15 cellular contexts compared by ENCODE assay signal in the genomic region with DNA sequence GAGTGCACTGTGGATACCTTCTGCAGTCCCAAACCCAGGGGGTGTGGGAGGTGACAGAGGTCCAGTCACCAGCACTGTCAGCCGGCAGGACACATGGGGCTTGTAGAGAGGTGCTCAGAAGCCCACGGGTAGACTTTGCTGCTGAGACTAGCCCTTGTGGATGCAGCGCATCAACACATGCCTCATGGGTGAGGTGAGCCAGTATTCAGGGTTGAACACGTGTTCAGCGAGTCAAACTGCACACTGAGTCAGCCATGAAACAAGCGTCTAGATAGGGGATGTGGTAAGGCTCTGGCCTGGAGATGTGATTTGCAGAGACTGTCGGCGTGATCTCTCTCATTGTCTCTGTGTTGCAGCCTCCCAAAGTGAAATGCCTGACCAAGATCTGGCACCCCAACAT. TPM values are rescaled to one million over a fixed set of nuclear protein-coding genes. Genes with fewer than 3 reads are reported as not detected.
DNase-seq lines count a peak whose midpoint lies in the region; ATAC-seq, FAIRE-seq and TF ChIP-seq lines count a peak whose summit lies in the region.
"Had no signal": no experiment of that assay in that cellular context is flagged by ENCODE, and none has a peak within 500 bp of the region (broad histone marks: within the 10 kb centered on the region; RNA-seq: fewer than 3 reads in every experiment).

No MANE protein-coding gene starts in this region.

- H4K20me1 ChIP-seq in IMR-90 (ENCODE audit: insufficient read depth, low read length): no peaks in the 10 kb centered on the region; the same call in 1 of the 2 replicates

- H3K27me3 ChIP-seq in IMR-90 (ENCODE audit: control insufficient read depth, insufficient read depth, low read length): no peaks in the 10 kb centered on the region

- no peak overlapping the region for H4K5ac ChIP-seq in IMR-90 (ENCODE audit: low read depth, low read length)

- peak; percentile 64 for ATAC-seq in IMR-90 (ENCODE audit: low read depth)
- peak; percentile 93 for ATAC-seq in activated CD8-positive, alpha-beta T cell treated with anti-CD3 and anti-CD28 coated beads for 36 hours
- no peak for ATAC-seq in GM21576 (IDR thresholded peaks at IDR 0.05; ENCODE audit: unreplicated experiment)
- ATAC-seq: left lobe of liver had no signal

- H2BK5ac ChIP-seq in IMR-90 (ENCODE audit: low read depth, low read length, poor library complexity, severe bottlenecking): peak overlapping the region; percentile 38

- H3K23ac ChIP-seq in IMR-90 (ENCODE audit: low read depth, low read length): 0 out of 2 replicates have a peak overlapping the region, but pooled peaks have one; percentile 0

- no TSS peak for BruUV-seq in IMR-90 (replicated peaks; lab: Mats Ljungman, UMichigan)

- CTCF ChIA-PET in IMR-90 (lab: Yijun Ruan, JAX): no interaction called here
- CTCF ChIA-PET in activated CD8-positive, alpha-beta T cell treated with anti-CD3 and anti-CD28 coated beads for 36 hours (lab: Charles Lee): no interaction called here

- H3K56ac ChIP-seq in IMR-90 (ENCODE audit: extremely low read depth, insufficient read depth, low read length): no peak overlapping the region

- no peak overlapping the region for H3K18ac ChIP-seq in IMR-90 (ENCODE audit: low read depth, low read length)

- no peak for FAIRE-seq in GM12892 (lab: Jason Lieb, UNC)
- FAIRE-seq: endothelial cell of umbilical vein had no signal

- peaks cover 30% of the 10 kb centered on the region for H3K4me1 Mint-ChIP-seq in activated CD8-positive, alpha-beta T cell treated with anti-CD3 and anti-CD28 coated beads for 36 hours (ENCODE audit: low read depth)

- H3K9me1 ChIP-seq in IMR-90 (ENCODE audit: insufficient read depth, low read length): peaks cover 35% of the 10 kb centered on the region

- no peaks in the 10 kb centered on the region for H3K27me3 Mint-ChIP-seq in activated CD8-positive, alpha-beta T cell treated with anti-CD3 and anti-CD28 coated beads for 36 hours

- 71% methylated on average over 3 of the region's 8 CpGs; no CpG with 5 or more reads in 1 of the 2 experiments for WGBS in IMR-90 (ENCODE audit: extremely low coverage in 2 of 2, insufficient read length in 1 of 2), 2 experiments

- TF ChIP-seq POLR2A in IMR-90 (IDR thresholded peaks at IDR 0.05; ENCODE audit: low read depth, low read length) (no peak), GM12892 (IDR thresholded peaks at IDR 0.05; ENCODE audit: low read depth, low read length) (no peak)

- H4K8ac ChIP-seq in IMR-90 (ENCODE audit: low read depth in 2 of 2, low read length in 2 of 2): no peak overlapping the region

- no peak overlapping the region for H3K4me2 ChIP-seq in IMR-90 (ENCODE audit: low read depth, low read length)

- no peak overlapping the region for H4K91ac ChIP-seq in IMR-90 (ENCODE audit: insufficient read depth, low read depth, low read length)

- no peak overlapping the region for H2BK120ac ChIP-seq in IMR-90 (ENCODE audit: low read depth, low read length)

- H2AK9ac ChIP-seq in IMR-90 (replicated peaks; ENCODE audit: low read depth, low read length, poor library complexity): no peak overlapping the region

- POLR2A ChIA-PET in IMR-90 (lab: Charles Lee; ENCODE audit: unreplicated experiment): no interaction called here
- POLR2A ChIA-PET in activated CD8-positive, alpha-beta T cell treated with anti-CD3 and anti-CD28 coated beads for 36 hours (lab: Charles Lee): no interaction called here

- H3K9ac ChIP-seq in IMR-90 (ENCODE audit: low read depth, low read length): no peak overlapping the region

- H3K4ac ChIP-seq in IMR-90 (ENCODE audit: low read depth, low read length): peak overlapping the region; percentile 58; the same call in 1 of the 2 replicates

- H3K36me3 Mint-ChIP-seq in activated CD8-positive, alpha-beta T cell treated with anti-CD3 and anti-CD28 coated beads for 36 hours (ENCODE audit: low read depth): peaks cover 36% of the 10 kb centered on the region

- peak overlapping the region; percentile 1 for H3K4me3 Mint-ChIP-seq in activated CD8-positive, alpha-beta T cell treated with anti-CD3 and anti-CD28 coated beads for 36 hours

- H3K14ac ChIP-seq in IMR-90 (replicated peaks; ENCODE audit: low read depth, low read length): no peak overlapping the region

- peaks cover 12% of the 10 kb centered on the region for H3K4me1 ChIP-seq in IMR-90 (ENCODE audit: control insufficient read depth, insufficient read depth, low read length)

- dilution Hi-C loops in IMR-90 (cut with HindIII; ENCODE audit: low sequenced_read_pairs, unreplicated experiment): no loop called here

- 0 out of 2 replicates have a peak, but pooled peaks have one; percentile 4 for TF ChIP-seq CTCF in IMR-90 (conservative IDR thresholded peaks at IDR 0.05; ENCODE audit: low read depth, low read length)
- no peak for TF ChIP-seq CTCF in activated CD8-positive, alpha-beta T cell treated with anti-CD3 and anti-CD28 coated beads for 36 hours (IDR thresholded peaks at IDR 0.05)
- TF ChIP-seq CTCF in fibroblast of pulmonary artery (IDR thresholded peaks at IDR 0.05; ENCODE audit: low read length, missing control alignments): no peak

- peaks cover 15 to 55% of the 10 kb centered on the region in 2 experiments; a peak in 3 of 4 replicates for H3K79me1 ChIP-seq in IMR-90 (ENCODE audit: low read depth in 1 of 2, low read length in 2 of 2)

- DNase-seq in IMR-90 (peak; percentile 89), fibroblast of pulmonary artery (ENCODE audit: low read depth) (peak; percentile 30), GM12892 (ENCODE audit: insufficient read length) (no peak), DMS153 treated with DMSO at 0.1 percent for 48 hours (lab: John Stamatoyannopoulos, UW; ENCODE audit: unreplicated experiment) (no peak)
- peak; percentile 73 for DNase-seq in activated CD8-positive, alpha-beta T cell treated with anti-CD3 and anti-CD28 coated beads for 36 hours
- peak; percentile 15 to 66 (median 31) for DNase-seq in stimulated activated CD4-positive, alpha-beta T cell treated with anti-CD3 and anti-CD28 coated beads, TNF-alpha, amount 100 ng/mL, for 48 hours (ENCODE audit: low read depth in 3 of 3)
- no peak for DNase-seq in effector CD4-positive, alpha-beta T cell
- DNase-seq: DMS153; NCI-H2227 treated with DMSO at 0.1 percent for 48 hours; psoas muscle; stimulated activated naive CD4-positive, alpha-beta T cell treated with Interleukin-2 at 50 U/mL for 16 hours had no signal

- peak overlapping the region; percentile 7; the same call in 1 of the 2 replicates for H2AK5ac ChIP-seq in IMR-90 (ENCODE audit: low read depth, low read length)

- H3K4me3 ChIP-seq in IMR-90 (ENCODE audit: insufficient read depth, low read depth, low read length): no peak overlapping the region
- H3K4me3 ChIP-seq in fibroblast of pulmonary artery (replicated peaks; ENCODE audit: low read depth, low read length): no peak overlapping the region
- H3K4me3 ChIP-seq: psoas muscle, SK-N-MC had no signal

- H3K27ac ChIP-seq in IMR-90 (ENCODE audit: insufficient read depth, low read length): no peak overlapping the region
- H3K27ac ChIP-seq: psoas muscle, SK-N-MC had no signal

- peak; percentile 8; the same call in 1 of the 2 replicates for TF ChIP-seq RAD21 in IMR-90 (IDR thresholded peaks at IDR 0.05; ENCODE audit: low read length)

- H2AFZ ChIP-seq in IMR-90 (replicated peaks; ENCODE audit: low read length, poor library complexity): peak overlapping the region; percentile 52

- H3K9me3 ChIP-seq in IMR-90 (ENCODE audit: control insufficient read depth, insufficient read depth, low read length): no peaks in the 10 kb centered on the region
- H3K9me3 ChIP-seq: psoas muscle had no signal

- in situ Hi-C loops in IMR-90 (cut with MboI; ENCODE audit: low sequenced_read_pairs): no loop called here

- H2BK20ac ChIP-seq in IMR-90 (ENCODE audit: low read depth, low read length): no peak overlapping the region

- H3K9me3 Mint-ChIP-seq in activated CD8-positive, alpha-beta T cell treated with anti-CD3 and anti-CD28 coated beads for 36 hours: no peaks in the 10 kb centered on the region

- peak overlapping the region; percentile 63 for H3K27ac Mint-ChIP-seq in activated CD8-positive, alpha-beta T cell treated with anti-CD3 and anti-CD28 coated beads for 36 hours

- intact Hi-C loops in IMR-90 (cut with micrococcal nuclease): no loop called here
- intact Hi-C loops in activated CD8-positive, alpha-beta T cell treated with anti-CD3 and anti-CD28 coated beads for 36 hours (cut with micrococcal nuclease): no loop called here

- peaks cover 16% of the 10 kb centered on the region for H3K36me3 ChIP-seq in IMR-90 (ENCODE audit: control insufficient read depth, insufficient read depth, low read length)

- no peak overlapping the region for H2BK15ac ChIP-seq in IMR-90 (ENCODE audit: low read depth, low read length)

TF ChIP-seq in IMR-90, 13 proteins besides CTCF, POLR2A, EP300 and RAD21 (continues in another document):
- TF ChIP-seq BHLHE40 (IDR thresholded peaks at IDR 0.05; ENCODE audit: low read depth, low read length): peak; percentile 58; the same call in 1 of the 2 replicates
- TF ChIP-seq MXI1 (IDR thresholded peaks at IDR 0.05; ENCODE audit: borderline replicate concordance, low read depth, low read length): peak; percentile 76; the same call in 1 of the 2 replicates
- TF ChIP-seq, protein P1, sequence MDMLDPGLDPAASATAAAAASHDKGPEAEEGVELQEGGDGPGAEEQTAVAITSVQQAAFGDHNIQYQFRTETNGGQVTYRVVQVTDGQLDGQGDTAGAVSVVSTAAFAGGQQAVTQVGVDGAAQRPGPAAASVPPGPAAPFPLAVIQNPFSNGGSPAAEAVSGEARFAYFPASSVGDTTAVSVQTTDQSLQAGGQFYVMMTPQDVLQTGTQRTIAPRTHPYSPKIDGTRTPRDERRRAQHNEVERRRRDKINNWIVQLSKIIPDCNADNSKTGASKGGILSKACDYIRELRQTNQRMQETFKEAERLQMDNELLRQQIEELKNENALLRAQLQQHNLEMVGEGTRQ (IDR thresholded peaks at IDR 0.05; ENCODE audit: low read depth, low read length): peak; percentile 75
- TF ChIP-seq NFE2L2 (IDR thresholded peaks at IDR 0.05; ENCODE audit: low read depth, low read length): no peak
- no peak for TF ChIP-seq SMC3 (IDR thresholded peaks at IDR 0.05; ENCODE audit: low read depth, low read length)
- TF ChIP-seq RFX5 (IDR thresholded peaks at IDR 0.05; ENCODE audit: low read depth, low read length): no peak

RNA-seq across cellular contexts. Expression of a gene that starts 35.8 kb away (rescaled TPM):
- total RNA-seq in IMR-90 (2012; rRNA removed): 8.6 and 12.2 TPM in 2 replicates
- 10.5 and 11.5 TPM in 2 replicates for polyA plus RNA-seq in IMR-90 (2012; rRNA removed)
- 6.0 and 9.5 TPM in 2 replicates for polyA plus RNA-seq in IMR-90 (2012; cell fraction: cytosol; rRNA removed)
- 17.5 and 22.5 TPM in 2 replicates for polyA plus RNA-seq in IMR-90 (2012; cell fraction: nucleus; rRNA removed; ENCODE audit: low replicate concordance)
- 10 to 100 TPM; 77.9 to 93.2 TPM for total RNA-seq in activated CD8-positive, alpha-beta T cell treated with anti-CD3 and anti-CD28 coated beads for 36 hours
- 19.4 TPM for polyA plus RNA-seq in GM12892 (2012; ENCODE audit: missing spikeins)

RNA-seq across cellular contexts. Expression of a gene that starts 58.2 kb away (rescaled TPM):
- 44.6 and 59.4 TPM in 2 replicates for total RNA-seq in IMR-90 (2012; rRNA removed)
- 53.5 and 59.8 TPM in 2 replicates for polyA plus RNA-seq in IMR-90 (2012; rRNA removed)
- polyA plus RNA-seq in IMR-90 (2012; cell fraction: cytosol; rRNA removed): 23.3 and 29.7 TPM in 2 replicates
- 12.9 and 38.5 TPM in 2 replicates for polyA plus RNA-seq in IMR-90 (2012; cell fraction: nucleus; rRNA removed; ENCODE audit: low replicate concordance)
- 10 to 100 TPM; 96.5 to 99.5 TPM for total RNA-seq in activated CD8-positive, alpha-beta T cell treated with anti-CD3 and anti-CD28 coated beads for 36 hours
- 16.0 TPM for polyA plus RNA-seq in GM12892 (2012; ENCODE audit: missing spikeins)

Comparison
In these comparisons a context has a peak if more than half of its experiments do, and no peak if none do; other contexts are left out.
1. DNase-seq: peak in IMR-90 (single experiment), activated CD8-positive, alpha-beta T cell treated with anti-CD3 and anti-CD28 coated beads for 36 hours (single experiment), fibroblast of pulmonary artery (single experiment) and stimulated activated CD4-positive, alpha-beta T cell treated with anti-CD3 and anti-CD28 coated beads, TNF-alpha, amount 100 ng/mL, for 48 hours (3 of 3); none in GM12892 (single experiment), DMS153 treated with DMSO at 0.1 percent for 48 hours (single experiment) and effector CD4-positive, alpha-beta T cell (single experiment).